ENCODE assay signal across 1 cellular context in genomic region chr12:79006306-79006705, GRCh38.
TF ChIP-seq lines count a peak whose summit lies in the region.

No MANE protein-coding gene starts in this region.

TF ChIP-seq in SK-N-SH treated with all-trans-retinoic acid at 6 μM for 48 hours, 23 proteins besides CTCF, POLR2A, EP300 and RAD21 (continued from another document):
- TF ChIP-seq, protein P1, sequence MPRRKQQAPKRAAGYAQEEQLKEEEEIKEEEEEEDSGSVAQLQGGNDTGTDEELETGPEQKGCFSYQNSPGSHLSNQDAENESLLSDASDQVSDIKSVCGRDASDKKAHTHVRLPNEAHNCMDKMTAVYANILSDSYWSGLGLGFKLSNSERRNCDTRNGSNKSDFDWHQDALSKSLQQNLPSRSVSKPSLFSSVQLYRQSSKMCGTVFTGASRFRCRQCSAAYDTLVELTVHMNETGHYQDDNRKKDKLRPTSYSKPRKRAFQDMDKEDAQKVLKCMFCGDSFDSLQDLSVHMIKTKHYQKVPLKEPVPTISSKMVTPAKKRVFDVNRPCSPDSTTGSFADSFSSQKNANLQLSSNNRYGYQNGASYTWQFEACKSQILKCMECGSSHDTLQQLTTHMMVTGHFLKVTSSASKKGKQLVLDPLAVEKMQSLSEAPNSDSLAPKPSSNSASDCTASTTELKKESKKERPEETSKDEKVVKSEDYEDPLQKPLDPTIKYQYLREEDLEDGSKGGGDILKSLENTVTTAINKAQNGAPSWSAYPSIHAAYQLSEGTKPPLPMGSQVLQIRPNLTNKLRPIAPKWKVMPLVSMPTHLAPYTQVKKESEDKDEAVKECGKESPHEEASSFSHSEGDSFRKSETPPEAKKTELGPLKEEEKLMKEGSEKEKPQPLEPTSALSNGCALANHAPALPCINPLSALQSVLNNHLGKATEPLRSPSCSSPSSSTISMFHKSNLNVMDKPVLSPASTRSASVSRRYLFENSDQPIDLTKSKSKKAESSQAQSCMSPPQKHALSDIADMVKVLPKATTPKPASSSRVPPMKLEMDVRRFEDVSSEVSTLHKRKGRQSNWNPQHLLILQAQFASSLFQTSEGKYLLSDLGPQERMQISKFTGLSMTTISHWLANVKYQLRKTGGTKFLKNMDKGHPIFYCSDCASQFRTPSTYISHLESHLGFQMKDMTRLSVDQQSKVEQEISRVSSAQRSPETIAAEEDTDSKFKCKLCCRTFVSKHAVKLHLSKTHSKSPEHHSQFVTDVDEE (CRISPR knock-in tag; IDR thresholded peaks at IDR 0.05) = no peak
- no peak for TF ChIP-seq CSDC2 (CRISPR knock-in tag; IDR thresholded peaks at IDR 0.05)
- no peak for TF ChIP-seq PPARA (CRISPR knock-in tag; IDR thresholded peaks at IDR 0.05; ENCODE audit: borderline replicate concordance)
